ENCODE assay signal across 8 cellular contexts in the genomic region with DNA sequence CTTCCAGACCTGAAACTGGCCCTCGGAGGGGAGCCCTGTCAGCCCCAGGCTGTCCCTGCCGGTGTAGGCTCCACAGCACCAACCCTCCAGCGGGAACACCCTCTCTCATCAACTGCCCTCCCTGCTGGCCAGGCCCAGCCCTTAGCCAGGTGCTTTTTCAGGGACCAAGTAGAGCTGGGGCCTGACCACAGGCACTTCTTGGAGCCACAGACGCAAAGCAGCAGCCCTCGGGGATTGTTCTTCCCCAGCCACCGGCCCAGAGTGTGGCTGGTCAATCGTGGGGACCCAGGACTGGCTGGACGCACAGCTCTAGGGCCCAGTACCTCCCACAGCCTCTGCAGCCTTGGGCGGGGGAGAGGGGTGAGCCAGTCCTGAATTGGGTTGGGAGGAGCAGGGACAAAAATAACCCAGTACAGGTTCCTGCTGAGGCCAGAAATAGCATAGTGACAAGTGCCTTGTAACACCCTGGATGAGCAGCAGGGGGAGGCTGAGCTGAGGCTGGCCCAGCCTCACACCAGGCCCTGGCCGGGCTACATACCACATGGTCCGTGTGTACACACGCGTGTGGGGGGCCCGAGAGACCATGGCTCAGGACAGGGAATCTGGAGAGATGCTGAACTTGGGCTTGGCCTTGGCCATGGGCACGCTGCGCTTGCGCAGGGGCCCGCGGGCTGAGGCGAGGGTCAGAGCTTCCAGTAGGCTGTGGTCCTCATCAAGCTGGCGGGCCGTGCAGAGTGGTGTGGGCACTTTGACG. TPM values are rescaled to one million over a fixed set of nuclear protein-coding genes. Genes with fewer than 3 reads are reported as not detected.
A peak's percentile ranks its signal among the peaks of the same experiment; 100 is the strongest.
DNase-seq lines count a peak whose midpoint lies in the region; ATAC-seq and TF ChIP-seq lines count a peak whose summit lies in the region.

No MANE protein-coding gene starts in this region.

- H3K4me1 ChIP-seq in A673 (ENCODE audit: insufficient read depth, low read length, poor library complexity, severe bottlenecking), result no peaks in the 10 kb centered on the region

- no peaks in the 10 kb centered on the region for H3K27me3 ChIP-seq in A673 (replicated peaks; ENCODE audit: insufficient read depth, low read depth, low read length, poor library complexity)

- CTCF ChIA-PET in A673 (lab: Charles Lee), result interaction anchor here (0.9 to 1.5 kb wide), 4 partner anchors 33 to 142 kb away, joined by 3 to 5 read pairs (median 4); no protein-coding TSS in a partner anchor

- H3K36me3 Mint-ChIP-seq in osteocyte (ENCODE audit: unreplicated experiment), result no peaks in the 10 kb centered on the region

- H3K27ac Mint-ChIP-seq in osteocyte (ENCODE audit: unreplicated experiment), result no peak overlapping the region

- peak; percentile 69 for ATAC-seq in HG02884 (IDR thresholded peaks at IDR 0.05; ENCODE audit: unreplicated experiment)

- intact Hi-C loops in A673 (cut with micrococcal nuclease; ENCODE audit: unreplicated experiment), result loop anchor here (1.0 to 10.0 kb wide), 2 partner anchors 118 to 348 kb away; partner anchors contain the start of gene KCNC1

- no peak overlapping the region for H3K27ac ChIP-seq in A673 (ENCODE audit: low read depth, low read length, poor library complexity, severe bottlenecking)

- no peaks in the 10 kb centered on the region for H3K9me3 ChIP-seq in A673 (ENCODE audit: low read depth, low read length, poor library complexity, severe bottlenecking)

- peak; percentile 51 for DNase-seq in A673 (ENCODE audit: low spot score)
- peak; percentile 35 for DNase-seq in NCI-H2227 treated with DMSO at 0.1 percent for 48 hours (lab: John Stamatoyannopoulos, UW)
- peak; percentile 38 for DNase-seq in activated T-cell treated with anti-CD3 and anti-CD28 coated beads for 48 hours (ENCODE audit: low read depth)
- peak; percentile 13 for DNase-seq in fibroblast of the conjunctiva (ENCODE audit: low read depth)
- DNase-seq in osteocyte (ENCODE audit: extremely low spot score, unreplicated experiment), result no peak
- DNase-seq in NCI-H226, result no peak

- no peaks in the 10 kb centered on the region for H3K9me3 Mint-ChIP-seq in osteocyte (ENCODE audit: unreplicated experiment)

- H3K4me3 ChIP-seq in A673 (ENCODE audit: low read depth, low read length, poor library complexity, severe bottlenecking), result no peak overlapping the region
- H3K4me3 ChIP-seq in GM12875 (ENCODE audit: low read depth, low read length), result no peak overlapping the region

- H3K4me1 Mint-ChIP-seq in osteocyte (ENCODE audit: unreplicated experiment), result peaks cover 3% of the 10 kb centered on the region

- POLR2A ChIA-PET in A673 (lab: Charles Lee; ENCODE audit: low non-redundant PET), result no interaction called here

- no peak overlapping the region for H3K4me3 Mint-ChIP-seq in osteocyte (ENCODE audit: unreplicated experiment)

- no peaks in the 10 kb centered on the region for H3K36me3 ChIP-seq in A673 (ENCODE audit: insufficient read depth, low read length, poor library complexity, severe bottlenecking)

- no TSS peak for BruUV-seq in A673 (replicated peaks; lab: Mats Ljungman, UMichigan)

- TF ChIP-seq CTCF in A673 (conservative IDR thresholded peaks at IDR 0.05; ENCODE audit: low read depth, low read length) (peak; percentile 60), GM12875 (IDR thresholded peaks at IDR 0.05; ENCODE audit: borderline replicate concordance, insufficient read depth, low read depth, low read length) (peak; percentile 84), osteocyte (IDR thresholded peaks at IDR 0.05) (peak; percentile 54)

- H3K27me3 Mint-ChIP-seq in osteocyte (ENCODE audit: unreplicated experiment), result peaks cover 19% of the 10 kb centered on the region

RNA-seq across cellular contexts. Expression of gene KCNJ11, which starts 2.0 kb away (rescaled TPM):
- total RNA-seq in A673 (2021) (0.34 and 0.59 TPM in 2 replicates), osteocyte (not detected in 2 replicates)

RNA-seq across cellular contexts. Expression of gene NCR3LG1, which starts 34.9 kb away (rescaled TPM):
- total RNA-seq in A673 (2021) (5.0 and 5.8 TPM in 2 replicates), osteocyte (7.5 and 9.0 TPM in 2 replicates)

Comparison
In these comparisons a context has a peak if more than half of its experiments do, and no peak if none do; other contexts are left out.
1. DNase-seq: peak in A673 (single experiment), NCI-H2227 treated with DMSO at 0.1 percent for 48 hours (single experiment), activated T-cell treated with anti-CD3 and anti-CD28 coated beads for 48 hours (single experiment) and fibroblast of the conjunctiva (single experiment); none in osteocyte (single experiment) and NCI-H226 (single experiment).
2. Peak in every context shown above with its lines, with median percentiles within 50 percentile points of each other: CTCF ChIP-seq.